ENCODE assay signal across 8 cellular contexts in the genomic region with DNA sequence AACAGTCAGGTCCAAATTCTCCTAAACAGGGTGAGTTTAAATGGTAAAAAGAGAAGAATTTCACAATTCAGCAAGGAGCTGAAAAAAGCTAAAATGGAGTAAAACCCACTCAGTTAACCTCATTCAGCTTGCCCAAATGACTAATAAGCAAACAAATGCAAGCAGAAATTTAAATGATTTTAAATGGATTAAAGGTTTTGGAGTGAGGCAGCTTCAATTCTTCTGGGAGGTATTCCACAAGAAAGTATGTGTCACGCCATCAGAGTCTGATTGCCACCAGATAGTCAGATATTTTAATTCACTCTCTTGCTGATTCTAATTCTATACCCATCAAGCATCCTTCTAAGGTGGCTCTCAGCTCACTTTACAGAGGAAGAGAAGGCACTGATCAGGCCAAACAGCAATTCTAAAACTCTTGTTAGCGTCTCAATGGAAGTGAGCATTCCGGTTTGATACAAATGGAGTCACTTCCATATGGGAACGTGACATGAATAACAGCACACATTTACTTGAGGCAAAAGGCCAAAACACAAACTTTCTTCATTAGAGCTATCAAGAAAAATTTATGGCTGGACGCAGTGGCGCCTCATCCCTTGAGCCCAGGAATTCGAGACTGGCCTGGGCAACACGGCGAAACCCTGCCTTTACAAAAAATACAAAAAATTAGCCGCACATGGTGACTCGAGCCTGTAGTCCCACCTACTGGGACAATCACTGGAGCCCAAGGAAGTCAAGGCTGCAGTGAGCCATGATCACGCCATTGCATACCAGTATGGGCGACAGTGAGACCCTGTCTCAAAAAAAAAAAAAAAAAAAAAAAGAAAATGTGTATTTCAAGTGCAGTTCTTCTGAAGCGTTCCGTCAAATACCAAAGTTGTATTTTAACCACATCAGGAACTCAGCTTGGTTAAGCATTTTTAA. TPM values are rescaled to one million over a fixed set of nuclear protein-coding genes. Genes with fewer than 3 reads are reported as not detected.
DNase-seq lines count a peak whose midpoint lies in the region; TF ChIP-seq lines count a peak whose summit lies in the region.

No MANE protein-coding gene starts in this region.

- peak overlapping the region; percentile 84 for H3K27ac ChIP-seq in ACC112 (ENCODE audit: low read depth, low read length)
- peak overlapping the region; percentile 97 for H3K27ac ChIP-seq in brain microvascular endothelial cell
- no peak overlapping the region for H3K27ac ChIP-seq in caudate nucleus (ENCODE audit: low read depth, low read length)

- in situ Hi-C loops in brain microvascular endothelial cell (cut with HindIII; ENCODE audit: low pct_ligation_motif_present, low sequenced_read_pairs) = no loop called here

- peak overlapping the region; percentile 6 for H2AFZ ChIP-seq in ACC112 (ENCODE audit: low read length, unreplicated experiment)

- DNase-seq in HS-5 (ENCODE audit: low read depth) = peak; percentile 24
- no peak for DNase-seq in brain microvascular endothelial cell
- no peak for DNase-seq in NCI-H2227 treated with DMSO at 0.1 percent for 48 hours (lab: John Stamatoyannopoulos, UW)
- no peak for DNase-seq in T-helper 9 cell
- DNase-seq in caudate nucleus (lab: John Stamatoyannopoulos, UW) = no peak
- no peak for DNase-seq in NCI-H510A (lab: John Stamatoyannopoulos, UW)

- H3K36me3 ChIP-seq in ACC112 (ENCODE audit: insufficient read depth, low read length) (peaks cover 33% of the 10 kb centered on the region), brain microvascular endothelial cell (replicated peaks) (peaks cover 16% of the 10 kb centered on the region)

- no peak for TF ChIP-seq CTCF in brain microvascular endothelial cell (IDR thresholded peaks at IDR 0.05; ENCODE audit: low read depth, low read length, missing control alignments)

- H3K79me2 ChIP-seq in ACC112 (ENCODE audit: control insufficient read depth, insufficient read depth, low read length, unreplicated experiment) = peaks cover 64% of the 10 kb centered on the region

- H3K27me3 ChIP-seq in ACC112 (ENCODE audit: insufficient read depth, low read length) = no peaks in the 10 kb centered on the region
- H3K27me3 ChIP-seq in brain microvascular endothelial cell (replicated peaks) = no peaks in the 10 kb centered on the region
- no peaks in the 10 kb centered on the region for H3K27me3 ChIP-seq in mononuclear cell (ENCODE audit: insufficient read depth, low read length)

- H3K4me3 ChIP-seq in ACC112 (ENCODE audit: low read depth, low read length) = peak overlapping the region; percentile 94
- H3K4me3 ChIP-seq in brain microvascular endothelial cell (ENCODE audit: low read depth, low read length) = peak overlapping the region; percentile 98
- H3K4me3 ChIP-seq in mononuclear cell (ENCODE audit: low read length) = peak overlapping the region; percentile 99

- H3K9me3 ChIP-seq in mononuclear cell (ENCODE audit: low read depth, low read length) = no peaks in the 10 kb centered on the region

- H3K4me1 ChIP-seq in ACC112 (ENCODE audit: control insufficient read depth, insufficient read depth, low read length, unreplicated experiment) = peaks cover 26% of the 10 kb centered on the region
- H3K4me1 ChIP-seq in mononuclear cell (ENCODE audit: insufficient read depth, low read length) = peaks cover 27% of the 10 kb centered on the region

RNA-seq across cellular contexts. Expression of gene CLK4, which starts 2.0 kb away (rescaled TPM):
- 92.1 TPM for total RNA-seq in mononuclear cell

RNA-seq across cellular contexts. Expression of gene COL23A1, which starts 34.7 kb away (rescaled TPM):
- total RNA-seq in mononuclear cell = 0.10 TPM
